ENCODE assay signal across 20 cellular contexts in the genomic region with DNA sequence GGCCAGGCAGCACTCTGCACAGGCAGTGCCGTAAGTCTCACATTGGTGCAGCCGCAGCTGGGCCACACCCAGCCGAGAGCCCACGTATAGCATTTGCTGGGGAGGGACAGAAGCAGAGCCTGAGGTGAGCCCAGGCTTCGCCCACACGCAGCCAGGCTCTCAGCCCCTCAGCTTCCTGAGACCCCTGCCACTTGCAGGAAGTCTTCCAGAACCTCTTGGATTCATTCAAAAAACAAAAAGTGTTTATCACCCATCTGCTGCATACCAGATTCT. TPM values are rescaled to one million over a fixed set of nuclear protein-coding genes. Genes with fewer than 3 reads are reported as not detected.
"Had no signal": no experiment of that assay in that cellular context is flagged by ENCODE, and none has a peak within 500 bp of the region (broad histone marks: within the 10 kb centered on the region; RNA-seq: fewer than 3 reads in every experiment).

No MANE protein-coding gene starts in this region.

- DNase-seq: cortex of kidney; effector CD8-positive, alpha-beta T cell; head of caudate nucleus; left ventricle myocardium superior; naive thymus-derived CD4-positive, alpha-beta T cell; stimulated activated CD4-positive, alpha-beta T cell treated with anti-CD3 and anti-CD28 coated beads, Interleukin-2, amount 100 ng/mL, for 24 hours; stimulated activated CD4-positive, alpha-beta T cell treated with anti-CD3 and anti-CD28 coated beads, Interleukin-4, amount 100 ng/mL, for 4 hours; stimulated activated naive B cell treated with anti-CD40 and anti-IgM and Interleukin-4, amounts not matched to agents 10 μg/mL and 1 μg/mL and 100 μg/mL, for 72 hours; stimulated activated naive CD8-positive, alpha-beta T cell treated with anti-CD3 and anti-CD28 coated beads, Interleukin-15, amount 100 ng/mL, for 72 hours had no signal

- H3K36me3 Mint-ChIP-seq: naive thymus-derived CD4-positive, alpha-beta T cell; stimulated activated naive B cell treated with anti-CD40 and anti-IgM and Interleukin-4, amounts not matched to agents 10 μg/mL and 1 μg/mL and 100 μg/mL, for 72 hours had no signal

- H3K4me3 Mint-ChIP-seq: naive thymus-derived CD4-positive, alpha-beta T cell; neural crest cell; stimulated activated naive B cell treated with anti-CD40 and anti-IgM and Interleukin-4, amounts not matched to agents 10 μg/mL and 1 μg/mL and 100 μg/mL, for 72 hours; stimulated activated naive CD8-positive, alpha-beta T cell treated with anti-CD3 and anti-CD28 coated beads, Interleukin-15, amount 100 ng/mL, for 72 hours had no signal

- H3K4me1 Mint-ChIP-seq: stimulated activated naive B cell treated with anti-CD40 and anti-IgM and Interleukin-4, amounts not matched to agents 10 μg/mL and 1 μg/mL and 100 μg/mL, for 72 hours; stimulated activated naive CD8-positive, alpha-beta T cell treated with anti-CD3 and anti-CD28 coated beads, Interleukin-15, amount 100 ng/mL, for 72 hours had no signal

- H3K9me3 Mint-ChIP-seq: naive thymus-derived CD4-positive, alpha-beta T cell; neural crest cell; stimulated activated naive B cell treated with anti-CD40 and anti-IgM and Interleukin-4, amounts not matched to agents 10 μg/mL and 1 μg/mL and 100 μg/mL, for 72 hours; stimulated activated naive CD8-positive, alpha-beta T cell treated with anti-CD3 and anti-CD28 coated beads, Interleukin-15, amount 100 ng/mL, for 72 hours had no signal

- H3K27ac ChIP-seq: epithelial cell of prostate, esophagus muscularis mucosa, hepatocyte, thoracic aorta, transverse colon had no signal

- H3K27ac Mint-ChIP-seq: naive thymus-derived CD4-positive, alpha-beta T cell; stimulated activated naive B cell treated with anti-CD40 and anti-IgM and Interleukin-4, amounts not matched to agents 10 μg/mL and 1 μg/mL and 100 μg/mL, for 72 hours had no signal

- H3K27me3 Mint-ChIP-seq: stimulated activated naive CD8-positive, alpha-beta T cell treated with anti-CD3 and anti-CD28 coated beads, Interleukin-15, amount 100 ng/mL, for 72 hours had no signal

RNA-seq across cellular contexts. Expression of gene SEMA3G, which starts 6.9 kb away (rescaled TPM):
- total RNA-seq: fibroblast of villous mesenchyme, osteocyte had no signal

RNA-seq across cellular contexts. Expression of gene TNNC1, which starts 15.8 kb away (rescaled TPM):
- total RNA-seq: lung microvascular endothelial cell, mesenteric fat pad, neural crest cell, osteocyte, pulmonary artery endothelial cell had no signal
